11 cellular contexts compared by ENCODE assay signal in the genomic region with DNA sequence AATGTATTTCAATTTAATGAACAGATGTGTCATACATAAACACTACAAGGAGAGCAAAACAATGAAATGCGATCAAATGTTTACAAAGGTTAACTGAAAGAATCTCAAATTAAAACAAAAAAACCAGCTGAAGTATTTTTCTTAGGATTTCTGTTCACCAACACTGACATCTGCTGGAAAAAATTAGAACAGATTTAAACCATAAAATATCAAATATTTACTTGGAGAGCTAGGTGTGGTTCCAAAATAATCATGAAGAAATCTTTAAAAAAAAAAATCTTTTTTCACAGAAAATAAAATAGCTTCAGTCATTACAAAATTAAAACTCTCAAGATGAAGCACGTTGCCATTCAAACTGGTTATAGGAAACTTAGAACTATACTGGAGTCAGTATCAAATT. TPM values are rescaled to one million over a fixed set of nuclear protein-coding genes. Genes with fewer than 3 reads are reported as not detected.
DNase-seq lines count a peak whose midpoint lies in the region; ATAC-seq, FAIRE-seq and TF ChIP-seq lines count a peak whose summit lies in the region.
"Had no signal": no experiment of that assay in that cellular context is flagged by ENCODE, and none has a peak within 500 bp of the region (broad histone marks: within the 10 kb centered on the region; RNA-seq: fewer than 3 reads in every experiment).

No MANE protein-coding gene starts in this region.

- H3K4me1 Mint-ChIP-seq in activated CD4-positive, alpha-beta T cell treated with anti-CD3 and anti-CD28 coated beads for 36 hours = peaks cover 15% of the 10 kb centered on the region
- peaks cover 17% of the 10 kb centered on the region for H3K4me1 Mint-ChIP-seq in T-helper 2 cell treated with Interferon-gamma antibody and Interleukin-4, amounts not matched to agents 5 μg/mL and 100 μg/mL, for 36 hours (ENCODE audit: low read depth)

- CTCF ChIA-PET in RWPE1 (lab: Yijun Ruan, JAX) = interaction anchor here (0.5 to 1.5 kb wide), 7 partner anchors 90 to 1454 kb away, joined by 3 to 5 read pairs (median 3); no protein-coding TSS in a partner anchor
- CTCF ChIA-PET in activated CD4-positive, alpha-beta T cell treated with anti-CD3 and anti-CD28 coated beads for 36 hours (lab: Charles Lee) = interaction anchor here (0.7 to 1.2 kb wide), 5 partner anchors 10 to 672 kb away, joined by 3 to 5 read pairs (median 4); no protein-coding TSS in a partner anchor

- no peak for ATAC-seq in GM21717 (IDR thresholded peaks at IDR 0.05; ENCODE audit: unreplicated experiment)
- ATAC-seq in activated CD4-positive, alpha-beta T cell treated with anti-CD3 and anti-CD28 coated beads for 36 hours = no peak
- no peak for ATAC-seq in activated CD4-positive, CD25-positive, alpha-beta regulatory T cell treated with anti-CD3 and anti-CD28 coated beads, Interleukin-2, amount 50 U/mL, for 24 hours
- ATAC-seq: activated T-helper 17 cell treated with anti-CD3 and anti-CD28 coated beads, Interleukin-2, amount 50 U/mL, for 72 hours had no signal

- no peaks in the 10 kb centered on the region for H3K9me3 Mint-ChIP-seq in activated CD4-positive, alpha-beta T cell treated with anti-CD3 and anti-CD28 coated beads for 36 hours (ENCODE audit: low read depth)
- no peaks in the 10 kb centered on the region for H3K9me3 Mint-ChIP-seq in T-helper 2 cell treated with Interferon-gamma antibody and Interleukin-4, amounts not matched to agents 5 μg/mL and 100 μg/mL, for 36 hours
- H3K9me3 Mint-ChIP-seq: activated T-helper 17 cell treated with anti-CD3 and anti-CD28 coated beads, Interleukin-2, amount 50 U/mL, for 72 hours; T-helper 1 cell treated with Interleukin-12 subunit alpha and Interleukin-12 subunit beta and Interleukin-4 antibody, amounts not matched to agents 30 μg/mL and 1 μg/mL, for 36 hours had no signal

- intact Hi-C loops in activated CD4-positive, alpha-beta T cell treated with anti-CD3 and anti-CD28 coated beads for 36 hours (cut with DNase I, micrococcal nuclease) = no loop called here

- no peaks in the 10 kb centered on the region for H3K27me3 Mint-ChIP-seq in activated CD4-positive, alpha-beta T cell treated with anti-CD3 and anti-CD28 coated beads for 36 hours
- no peaks in the 10 kb centered on the region for H3K27me3 Mint-ChIP-seq in T-helper 2 cell treated with Interferon-gamma antibody and Interleukin-4, amounts not matched to agents 5 μg/mL and 100 μg/mL, for 36 hours (ENCODE audit: low read depth)
- H3K27me3 Mint-ChIP-seq: activated T-helper 17 cell treated with anti-CD3 and anti-CD28 coated beads, Interleukin-2, amount 50 U/mL, for 72 hours had no signal

- FAIRE-seq in G401.6 (lab: Jason Lieb, UNC) = peak; percentile 95

- POLR2A ChIA-PET in RWPE1 (lab: Yijun Ruan, JAX; ENCODE audit: low non-redundant PET) = no interaction called here
- POLR2A ChIA-PET in activated CD4-positive, alpha-beta T cell treated with anti-CD3 and anti-CD28 coated beads for 36 hours (lab: Charles Lee) = no interaction called here

- H3K27ac ChIP-seq in 22Rv1 (no peak overlapping the region), RWPE1 (no peak overlapping the region)

- peaks cover 36% of the 10 kb centered on the region for H3K36me3 Mint-ChIP-seq in activated CD4-positive, alpha-beta T cell treated with anti-CD3 and anti-CD28 coated beads for 36 hours (ENCODE audit: low read depth)
- peaks cover 44% of the 10 kb centered on the region for H3K36me3 Mint-ChIP-seq in T-helper 2 cell treated with Interferon-gamma antibody and Interleukin-4, amounts not matched to agents 5 μg/mL and 100 μg/mL, for 36 hours (ENCODE audit: low read depth)

- no peak overlapping the region for H3K27ac Mint-ChIP-seq in activated CD4-positive, alpha-beta T cell treated with anti-CD3 and anti-CD28 coated beads for 36 hours
- H3K27ac Mint-ChIP-seq in T-helper 2 cell treated with Interferon-gamma antibody and Interleukin-4, amounts not matched to agents 5 μg/mL and 100 μg/mL, for 36 hours = no peak overlapping the region
- H3K27ac Mint-ChIP-seq: activated T-helper 17 cell treated with anti-CD3 and anti-CD28 coated beads, Interleukin-2, amount 50 U/mL, for 72 hours; T-helper 1 cell treated with Interleukin-12 subunit alpha and Interleukin-12 subunit beta and Interleukin-4 antibody, amounts not matched to agents 30 μg/mL and 1 μg/mL, for 36 hours had no signal

- no peak overlapping the region for H3K4me3 ChIP-seq in fibroblast of villous mesenchyme (ENCODE audit: low read depth, low read length)

- H3K4me3 Mint-ChIP-seq in activated CD4-positive, alpha-beta T cell treated with anti-CD3 and anti-CD28 coated beads for 36 hours = no peak overlapping the region
- H3K4me3 Mint-ChIP-seq in T-helper 2 cell treated with Interferon-gamma antibody and Interleukin-4, amounts not matched to agents 5 μg/mL and 100 μg/mL, for 36 hours = no peak overlapping the region
- H3K4me3 Mint-ChIP-seq: activated T-helper 17 cell treated with anti-CD3 and anti-CD28 coated beads, Interleukin-2, amount 50 U/mL, for 72 hours; T-helper 1 cell treated with Interleukin-12 subunit alpha and Interleukin-12 subunit beta and Interleukin-4 antibody, amounts not matched to agents 30 μg/mL and 1 μg/mL, for 36 hours had no signal

- DNase-seq in RWPE1 (ENCODE audit: low spot score) (no peak), fibroblast of villous mesenchyme (ENCODE audit: low read depth) (peak; percentile 52)
- no peak for DNase-seq in activated CD4-positive, alpha-beta T cell treated with anti-CD3 and anti-CD28 coated beads for 36 hours
- DNase-seq in T-helper 2 cell treated with Interferon-gamma antibody and Interleukin-4, amounts not matched to agents 5 μg/mL and 100 μg/mL, for 36 hours (ENCODE audit: low spot score) = no peak
- DNase-seq: NCI-H1436 treated with DMSO at 0.1 percent for 48 hours had no signal

- TF ChIP-seq CTCF in 22Rv1 (IDR thresholded peaks at IDR 0.05) = peak; percentile 31
- peak; percentile 48 for TF ChIP-seq CTCF in RWPE1 (conservative IDR thresholded peaks at IDR 0.05; ENCODE audit: low read depth)
- TF ChIP-seq CTCF in fibroblast of villous mesenchyme (IDR thresholded peaks at IDR 0.05; ENCODE audit: insufficient read depth, low read depth, low read length) = peak; percentile 37

RNA-seq across cellular contexts. Expression of a gene that starts 13.8 kb away (rescaled TPM):
- 173 and 265 TPM in 2 replicates for total RNA-seq in fibroblast of villous mesenchyme
- 100 to 1,000 TPM in 1 of 2 experiments, 10 to 100 TPM in 1; 94.7 to 136 TPM for total RNA-seq in activated CD4-positive, alpha-beta T cell treated with anti-CD3 and anti-CD28 coated beads for 36 hours
